ENCODE assay signal across 8 cellular contexts in genomic region chr2:42386684-42387083, GRCh38. TPM values are rescaled to one million over a fixed set of nuclear protein-coding genes. Genes with fewer than 3 reads are reported as not detected.
DNase-seq lines count a peak whose midpoint lies in the region; ATAC-seq, FAIRE-seq and TF ChIP-seq lines count a peak whose summit lies in the region.

No MANE protein-coding gene starts in this region.

- no peak overlapping the region for H3K14ac ChIP-seq in H1 (ENCODE audit: insufficient read length)

- no peaks in the 10 kb centered on the region for H3F3A ChIP-seq in Loucy (ENCODE audit: low read depth)

- no peaks in the 10 kb centered on the region for H3K79me2 ChIP-seq in Loucy (ENCODE audit: insufficient read depth, low read length)
- H3K79me2 ChIP-seq in H1 (ENCODE audit: control insufficient read depth in 1 of 2, insufficient read depth in 2 of 2, low read length in 2 of 2): no peaks in the 10 kb centered on the region

- H3K23ac ChIP-seq in H1 (ENCODE audit: insufficient read length): no peak overlapping the region

- no peak overlapping the region for H4K5ac ChIP-seq in H1 (ENCODE audit: insufficient read length, low read depth, low read length)

- H2AK5ac ChIP-seq in H1 (ENCODE audit: low read depth, low read length): no peak overlapping the region

- H3K4ac ChIP-seq in H1 (replicated peaks; ENCODE audit: insufficient read length, low read depth, low read length): no peak overlapping the region

- H2BK20ac ChIP-seq in H1 (ENCODE audit: low read length): no peak overlapping the region

- H3K36me3 ChIP-seq in Loucy (ENCODE audit: insufficient read depth, low read length) (no peaks in the 10 kb centered on the region), H1 (ENCODE audit: control insufficient read depth in 2 of 4, insufficient read depth in 4 of 4, low read length in 3 of 4) (no peaks in the 10 kb centered on the region), gastrocnemius medialis (no peaks in the 10 kb centered on the region)

- H2AFZ ChIP-seq in Loucy (ENCODE audit: low read length) (no peak overlapping the region), H1 (ENCODE audit: low read length) (no peak overlapping the region)

- H4K8ac ChIP-seq in H1 (ENCODE audit: extremely low read depth, insufficient read depth, low read length): no peak overlapping the region

- no peak overlapping the region for H2BK15ac ChIP-seq in H1 (ENCODE audit: low read length)

- H3K4me3 ChIP-seq in Loucy (ENCODE audit: low read length, poor library complexity, severe bottlenecking) (no peak overlapping the region), H1 (ENCODE audit: extremely low read depth in 1 of 4, insufficient read depth in 2 of 4, low read depth in 3 of 4, low read length in 4 of 4) (no peak overlapping the region), gastrocnemius medialis (no peak overlapping the region)

- H3K9ac ChIP-seq in Loucy (ENCODE audit: low read depth, low read length, poor library complexity, severe bottlenecking) (no peak overlapping the region), H1 (replicated peaks in 1 of 4; ENCODE audit: extremely low read depth in 1 of 4, low read depth in 3 of 4, low read length in 3 of 4) (no peak overlapping the region)

- H3K9me3 ChIP-seq in Loucy (ENCODE audit: insufficient read depth, low read depth, low read length): no peaks in the 10 kb centered on the region
- no peaks in the 10 kb centered on the region for H3K9me3 ChIP-seq in H1 (ENCODE audit: insufficient read depth in 2 of 2, low read depth in 1 of 2, low read length in 1 of 2)
- H3K9me3 ChIP-seq in gastrocnemius medialis: no peaks in the 10 kb centered on the region

- TF ChIP-seq CTCF in 22Rv1 (IDR thresholded peaks at IDR 0.05) (peak; percentile 24; the same call in 1 of the 2 replicates), Loucy (conservative IDR thresholded peaks at IDR 0.05; ENCODE audit: low read length) (peak; percentile 74), H1 (IDR thresholded peaks at IDR 0.05; ENCODE audit: control extremely low read depth in 1 of 3, insufficient read depth in 1 of 3, low read depth in 1 of 3, low read length in 3 of 3) (peak in 1 of 3 experiments; percentile 56; a peak in 1 of 4 replicates), gastrocnemius medialis (IDR thresholded peaks at IDR 0.05 in 4 of 5, conservative IDR thresholded peaks at IDR 0.05 in 1 of 5) (no peak)

- no peaks in the 10 kb centered on the region for H3K23me2 ChIP-seq in H1 (ENCODE audit: low read depth, low read length)

- H3K27me3 ChIP-seq in Loucy (ENCODE audit: insufficient read depth, low read length, poor library complexity, severe bottlenecking) (no peaks in the 10 kb centered on the region), H1 (replicated peaks in 1 of 4; ENCODE audit: control insufficient read depth in 3 of 4, extremely low read depth in 1 of 4, insufficient read depth in 3 of 4, low read length in 3 of 4) (no peaks in the 10 kb centered on the region), gastrocnemius medialis (no peaks in the 10 kb centered on the region)

- H3K4me1 ChIP-seq in Loucy (ENCODE audit: insufficient read depth, low read length, poor library complexity, severe bottlenecking): no peaks in the 10 kb centered on the region
- peaks cover 0 to 3% (median 0%) of the 10 kb centered on the region in 4 experiments; a peak in 2 of 7 replicates for H3K4me1 ChIP-seq in H1 (replicated peaks in 1 of 4; ENCODE audit: control insufficient read depth in 3 of 4, insufficient read depth in 4 of 4, low read length in 3 of 4)
- H3K4me1 ChIP-seq in gastrocnemius medialis: no peaks in the 10 kb centered on the region

- in situ Hi-C loops in gastrocnemius medialis (cut with MboI; ENCODE audit: low sequenced_read_pairs in 4 of 4): no loop called here

- H3K27ac ChIP-seq in 22Rv1: no peak overlapping the region
- H3K27ac ChIP-seq in H1 (ENCODE audit: low read depth, low read length): no peak overlapping the region
- H3K27ac ChIP-seq in gastrocnemius medialis: no peak overlapping the region

- no peak overlapping the region for H2BK5ac ChIP-seq in H1 (ENCODE audit: low read depth, low read length)

- WGBS in H1 (ENCODE audit: extremely low coverage in 1 of 2, insufficient coverage in 1 of 2, insufficient read length in 1 of 2, insufficient replicate concordance in 2 of 2, low coverage in 1 of 2, low lambda C conversion rate in 2 of 2, missing lambda C conversion rate in 1 of 2), 2 experiments: 94% methylated on average over 5 of the region's 5 CpGs; no CpG with 5 or more reads in 1 of the 2 experiments

- CTCF ChIA-PET in H1 (lab: Charles Lee; ENCODE audit: partially characterized antibody): interaction anchor here (0.6 to 3.1 kb wide), 18 partner anchors 9 to 428 kb away, joined by 3 to 16 read pairs (median 4); no protein-coding TSS in a partner anchor

- H3K9me2 ChIP-seq in Loucy (replicated peaks; ENCODE audit: low read depth, low read length): no peaks in the 10 kb centered on the region

- no peak overlapping the region for H3K18ac ChIP-seq in H1 (ENCODE audit: extremely low read depth, low read length)

- no peak overlapping the region for H4K91ac ChIP-seq in H1 (replicated peaks; ENCODE audit: insufficient read length, low read length)

- DNase-seq in H1 (ENCODE audit: low read depth in 1 of 2, low spot score in 2 of 2) (no peak), T1000 (lab: John Stamatoyannopoulos, UW) (no peak), 8988T (no peak), gastrocnemius medialis (no peak)

- no peak for TF ChIP-seq EP300 in H1 (IDR thresholded peaks at IDR 0.05; ENCODE audit: borderline replicate concordance in 1 of 2, low read depth in 2 of 2, low read length in 2 of 2)

- H2BK120ac ChIP-seq in H1 (replicated peaks; ENCODE audit: low read depth, low read length): no peak overlapping the region

- TF ChIP-seq RAD21 in H1 (IDR thresholded peaks at IDR 0.05 in 1 of 2, conservative IDR thresholded peaks at IDR 0.05 in 1 of 2; ENCODE audit: low read depth in 2 of 2, low read length in 2 of 2): peak in 1 of 2 experiments; percentile 19; a peak in 2 of 4 replicates

- no peak overlapping the region for H2BK12ac ChIP-seq in H1 (ENCODE audit: low read depth, low read length)

- intact Hi-C loops in gastrocnemius medialis (cut with DNase I; ENCODE audit: low total_unique reads): no loop called here

- ATAC-seq in GM18502 (IDR thresholded peaks at IDR 0.05; ENCODE audit: poor library complexity, unreplicated experiment) (peak; percentile 61), gastrocnemius medialis (no peak), HG03039 (IDR thresholded peaks at IDR 0.05; ENCODE audit: unreplicated experiment) (no peak)

- no peak overlapping the region for H3K4me2 ChIP-seq in Loucy (ENCODE audit: low read depth, low read length, poor library complexity, severe bottlenecking)
- H3K4me2 ChIP-seq in H1 (ENCODE audit: insufficient read depth in 1 of 2, low read depth in 2 of 2, low read length in 2 of 2): no peak overlapping the region

- TF ChIP-seq POLR2A in H1 (IDR thresholded peaks at IDR 0.05; ENCODE audit: control extremely low read depth in 1 of 2, low read depth in 2 of 2, low read length in 2 of 2) (no peak), gastrocnemius medialis (IDR thresholded peaks at IDR 0.05) (no peak)

- H4K20me1 ChIP-seq in Loucy (ENCODE audit: insufficient read depth, low read length, poor library complexity, severe bottlenecking): no peaks in the 10 kb centered on the region
- H4K20me1 ChIP-seq in H1 (replicated peaks in 1 of 2; ENCODE audit: control insufficient read depth in 1 of 2, insufficient read depth in 2 of 2, low read length in 2 of 2): no peaks in the 10 kb centered on the region

- H3K79me1 ChIP-seq in H1 (ENCODE audit: low read depth, low read length): no peaks in the 10 kb centered on the region

- FAIRE-seq in H1 (lab: Jason Lieb, UNC): peak; percentile 39

- POLR2A ChIA-PET in H1 (lab: Charles Lee; ENCODE audit: partially characterized antibody): interaction anchor here (0.9 to 1.4 kb wide), 3 partner anchors 18 to 200 kb away, joined by 3 to 7 read pairs (median 3); no protein-coding TSS in a partner anchor

- no peak overlapping the region for H3K56ac ChIP-seq in H1 (replicated peaks; ENCODE audit: insufficient read length, low read depth, low read length)

TF ChIP-seq in H1, 55 proteins besides CTCF, POLR2A, EP300 and RAD21:
- TF ChIP-seq YY1 (IDR thresholded peaks at IDR 0.05; ENCODE audit: low read depth, low read length) (no peak), TEAD4 (IDR thresholded peaks at IDR 0.05; ENCODE audit: low read depth, low read length) (no peak), BACH1 (IDR thresholded peaks at IDR 0.05; ENCODE audit: low read length) (no peak)

RNA-seq across cellular contexts. Expression of gene COX7A2L, which starts 25.7 kb away (rescaled TPM):
- 85.6 and 91.7 TPM in 2 replicates for total RNA-seq in H1 (2021; fragmentation: NEBNext Ultra II Directional; extraction: Animal tissue kit (Norgen Biotek cat#: 25700))
- 67.1 and 114 TPM in 2 replicates for polyA plus RNA-seq in H1 (2011; rRNA removed)
- polyA plus RNA-seq in H1 (2011; cell fraction: cytosol; rRNA removed): 130 TPM
- 40.0 TPM for polyA plus RNA-seq in H1 (2011; cell fraction: nucleus; rRNA removed)
- 87.0 to 96.7 TPM (median 91.7 TPM) in 4 replicates for polyA plus RNA-seq in H1 (2012, experiment 1 of 2)
- polyA plus RNA-seq in H1 (2012, experiment 2 of 2): 180 TPM
- polyA plus RNA-seq in H1 (2013, experiment 1 of 2): 66.8 TPM
- polyA plus RNA-seq in H1 (2013, experiment 2 of 2): 66.5 TPM
- polyA minus RNA-seq in H1 (2011; rRNA and poly(A)+ RNA removed): 43.9 and 47.5 TPM in 2 replicates
- 26.9 TPM for polyA minus RNA-seq in H1 (2011; cell fraction: cytosol; rRNA and poly(A)+ RNA removed)
- polyA minus RNA-seq in H1 (2011; cell fraction: nucleus; rRNA and poly(A)+ RNA removed): 30.5 TPM
- total RNA-seq in gastrocnemius medialis: 10 to 100 TPM; 69.8 to 94.7 (median 89.1) TPM

Comparison
In these comparisons a context has a peak if more than half of its experiments do, and no peak if none do; other contexts are left out.
1. CTCF ChIP-seq: peak in 22Rv1 (single experiment) and Loucy (single experiment); none in gastrocnemius medialis (0 of 5).